Comparison of ENCODE assay signal across 15 cellular contexts in genomic region chr2:69122271-69122670, GRCh38.
DNase-seq lines count a peak whose midpoint lies in the region; ATAC-seq and TF ChIP-seq lines count a peak whose summit lies in the region.
"Had no signal": no experiment of that assay in that cellular context is flagged by ENCODE, and none has a peak within 500 bp of the region (broad histone marks: within the 10 kb centered on the region; RNA-seq: fewer than 3 reads in every experiment).

No MANE protein-coding gene starts in this region.

- no peaks in the 10 kb centered on the region for H3K27me3 ChIP-seq in brain microvascular endothelial cell (replicated peaks)
- no peaks in the 10 kb centered on the region for H3K27me3 ChIP-seq in right lobe of liver
- H3K27me3 ChIP-seq in ovary, result no peaks in the 10 kb centered on the region
- H3K27me3 ChIP-seq: pancreas, Peyer's patch had no signal

- no peak for TF ChIP-seq POLR2A in right lobe of liver (IDR thresholded peaks at IDR 0.05)
- TF ChIP-seq POLR2A in ovary (IDR thresholded peaks at IDR 0.05), result no peak

- no peaks in the 10 kb centered on the region for H3K9me3 ChIP-seq in right lobe of liver
- H3K9me3 ChIP-seq in ovary, result no peaks in the 10 kb centered on the region
- H3K9me3 ChIP-seq: pancreas, Peyer's patch had no signal

- in situ Hi-C loops in ACHN (cut with HindIII; ENCODE audit: low pct_ligation_motif_present, low pct_unique_long_range_greater_than_20kb, low sequenced_read_pairs), result no loop called here
- in situ Hi-C loops in brain microvascular endothelial cell (cut with HindIII; ENCODE audit: low pct_ligation_motif_present, low sequenced_read_pairs), result no loop called here

- H3K27ac ChIP-seq in brain microvascular endothelial cell (peak overlapping the region; percentile 78), right lobe of liver (no peak overlapping the region), ovary (no peak overlapping the region)
- H3K27ac ChIP-seq: pancreas, Peyer's patch had no signal

- DNase-seq in ACHN (peak; percentile 54), HT1080 (ENCODE audit: low read depth) (peak; percentile 87), brain microvascular endothelial cell (peak; percentile 86), kidney glomerular epithelial cell (lab: John Stamatoyannopoulos, UW) (peak; percentile 74), right lobe of liver (no peak), ovary (no peak)
- DNase-seq: activated CD4-positive, alpha-beta T cell treated with anti-CD3 and anti-CD28 coated beads, Interleukin-2, amount 50 U/mL, for 48 hours; activated effector memory CD4-positive, alpha-beta T cell treated with Interleukin-2 at 50 U/mL for 16 hours; NCI-H1417 treated with DMSO at 0.1 percent for 48 hours; pancreas; Peyer's patch; trophoblast cell had no signal

- TF ChIP-seq CTCF in brain microvascular endothelial cell (IDR thresholded peaks at IDR 0.05; ENCODE audit: low read depth, low read length, missing control alignments), result no peak
- no peak for TF ChIP-seq CTCF in right lobe of liver (IDR thresholded peaks at IDR 0.05)
- no peak for TF ChIP-seq CTCF in ovary (IDR thresholded peaks at IDR 0.05)

- no peak for TF ChIP-seq EP300 in ovary (IDR thresholded peaks at IDR 0.05)

- ATAC-seq in right lobe of liver (no peak), GM19463 (IDR thresholded peaks at IDR 0.05; ENCODE audit: unreplicated experiment) (no peak), GM21825 (IDR thresholded peaks at IDR 0.05; ENCODE audit: unreplicated experiment) (no peak)
- ATAC-seq: esophagus mucosa, pancreas had no signal

- H3K4me1 ChIP-seq in right lobe of liver (no peaks in the 10 kb centered on the region), ovary (ENCODE audit: insufficient read depth) (peaks cover 7% of the 10 kb centered on the region)
- H3K4me1 ChIP-seq: pancreas had no signal

- no peak overlapping the region for H3K4me3 ChIP-seq in brain microvascular endothelial cell (ENCODE audit: low read depth, low read length)
- H3K4me3 ChIP-seq in right lobe of liver, result no peak overlapping the region
- no peak overlapping the region for H3K4me3 ChIP-seq in ovary
- H3K4me3 ChIP-seq: pancreas, Peyer's patch had no signal

- intact Hi-C loops in right lobe of liver (cut with DNase I), result no loop called here
- intact Hi-C loops in ovary (cut with DNase I), result loop anchor here in 1 of 4 donors (10.0 kb wide), 1 partner anchor 107 kb away; the partner anchor contains the start of gene ANTXR1

- H3K36me3 ChIP-seq in brain microvascular endothelial cell (replicated peaks) (peaks cover 5% of the 10 kb centered on the region), right lobe of liver (no peaks in the 10 kb centered on the region), ovary (no peaks in the 10 kb centered on the region)
- H3K36me3 ChIP-seq: pancreas, Peyer's patch had no signal

- WGBS in right lobe of liver (ENCODE audit: insufficient coverage, low coverage, low lambda C conversion rate, missing lambda C conversion rate), result 62% methylated on average over 4 of the region's 4 CpGs
- 72 to 75% (median 75%) methylated on average over 4 of the region's 4 CpGs for WGBS in ovary, 3 donors

Comparison
In these comparisons a context has a peak if more than half of its experiments do, and no peak if none do; other contexts are left out.
1. DNase-seq: peak in ACHN (single experiment), HT1080 (single experiment), brain microvascular endothelial cell (single experiment) and kidney glomerular epithelial cell (single experiment); none in right lobe of liver (0 of 3) and ovary (0 of 5).